ENCODE assay signal across 27 cellular contexts in the genomic region with DNA sequence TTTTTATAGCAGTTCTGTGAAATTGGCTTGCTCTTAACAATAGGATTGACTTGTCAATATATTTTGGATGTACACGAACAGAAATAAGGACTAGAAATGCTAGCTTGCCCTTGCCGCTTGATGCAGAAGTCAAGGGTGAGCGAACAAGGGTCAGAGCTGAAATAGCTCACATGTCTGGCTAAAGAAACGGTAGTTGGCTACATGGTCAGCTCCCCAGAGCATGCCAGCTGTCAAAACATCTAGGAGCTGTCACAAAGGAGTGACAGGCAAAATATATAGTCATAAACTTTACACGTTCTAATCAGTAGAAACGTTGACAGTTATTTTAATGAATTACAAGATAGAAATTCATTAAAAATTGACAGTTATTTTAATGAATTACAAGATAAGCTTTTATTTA. TPM values are rescaled to one million over a fixed set of nuclear protein-coding genes. Genes with fewer than 3 reads are reported as not detected.
"Had no signal": no experiment of that assay in that cellular context is flagged by ENCODE, and none has a peak within 500 bp of the region (broad histone marks: within the 10 kb centered on the region; RNA-seq: fewer than 3 reads in every experiment).

No MANE protein-coding gene starts in this region.

- ATAC-seq: activated T-cell treated with anti-CD3 and anti-CD28 coated beads, Interleukin-2, amount 50 U/mL, for 72 hours; gastroesophageal sphincter; heart left ventricle; left cardiac atrium; lower lobe of right lung; natural killer cell treated with Interleukin-12 subunit alpha and Interleukin-12 subunit beta and Interleukin-15 and Interleukin-18, amount 100 ng/mL, for 72 hours; right cardiac atrium; stimulated activated naive CD8-positive, alpha-beta T cell treated with anti-CD3 and anti-CD28 coated beads, Interleukin-15, Interleukin-2, amounts not matched to agents 100 U/mL and 50 U/mL, for 24 hours; upper lobe of right lung had no signal

- H3K9me3 Mint-ChIP-seq: activated B cell treated with CpG ODN at 0.5 μM for 24 hours; activated T-cell treated with anti-CD3 and anti-CD28 coated beads, Interleukin-2, amount 50 U/mL, for 72 hours; natural killer cell treated with Interleukin-12 subunit alpha and Interleukin-12 subunit beta and Interleukin-15 and Interleukin-18, amount 100 ng/mL, for 72 hours had no signal

- DNase-seq: activated B cell treated with CpG ODN at 0.5 μM for 24 hours; activated CD4-positive, alpha-beta T cell treated with anti-CD3 and anti-CD28 coated beads for 4 hours; activated CD4-positive, alpha-beta T cell treated with anti-CD3 and anti-CD28 coated beads, Interleukin-2, amount 50 U/mL, for 48 hours; activated effector memory CD4-positive, alpha-beta T cell treated with anti-CD3 and anti-CD28 coated beads, Interleukin-2, amount 50 U/mL, for 16 hours; activated naive CD4-positive, alpha-beta T cell treated with anti-CD3 and anti-CD28 coated beads, Interleukin-2, amount 10 ng/mL, durations not matched to agents 7 days and 5 days; activated T-cell treated with anti-CD3 and anti-CD28 coated beads, Interleukin-2, amount 50 U/mL, for 72 hours; amygdala; cortex of kidney; heart left ventricle; islet precursor cell; left cardiac atrium; lower lobe of right lung; right cardiac atrium; stimulated activated CD4-positive, alpha-beta T cell treated with anti-CD3 and anti-CD28 coated beads, Interleukin-12 subunit alpha, Interleukin-12 subunit beta, amount 100 ng/mL, for 4 hours; stimulated activated CD4-positive, alpha-beta T cell treated with anti-CD3 and anti-CD28 coated beads, Interleukin-4, amount 100 ng/mL, for 4 hours; stimulated activated naive CD8-positive, alpha-beta T cell treated with anti-CD3 and anti-CD28 coated beads, Interleukin-15, Interleukin-2, amounts not matched to agents 100 U/mL and 50 U/mL, for 24 hours; T1000; upper lobe of right lung had no signal

- H3K36me3 Mint-ChIP-seq: natural killer cell treated with Interleukin-12 subunit alpha and Interleukin-12 subunit beta and Interleukin-15 and Interleukin-18, amount 100 ng/mL, for 72 hours had no signal

- H3K4me3 ChIP-seq: gastroesophageal sphincter, heart left ventricle, lower lobe of right lung, upper lobe of right lung had no signal

- H3K9me3 ChIP-seq: gastroesophageal sphincter, heart left ventricle, lower lobe of right lung, upper lobe of right lung had no signal

- H3K27ac ChIP-seq: epithelial cell of prostate, gastroesophageal sphincter, heart left ventricle, lower lobe of right lung, parathyroid adenoma, upper lobe of right lung had no signal

- H3K36me3 ChIP-seq: gastroesophageal sphincter, heart left ventricle, lower lobe of right lung, upper lobe of right lung had no signal

- H3K4me1 ChIP-seq: lower lobe of right lung, parathyroid adenoma, upper lobe of right lung had no signal

- H3K27ac Mint-ChIP-seq: activated B cell treated with CpG ODN at 0.5 μM for 24 hours; activated naive CD4-positive, alpha-beta T cell treated with anti-CD3 and anti-CD28 coated beads, Interleukin-2, amount 10 ng/mL, durations not matched to agents 7 days and 5 days; activated T-cell treated with anti-CD3 and anti-CD28 coated beads, Interleukin-2, amount 50 U/mL, for 72 hours; natural killer cell treated with Interleukin-12 subunit alpha and Interleukin-12 subunit beta and Interleukin-15 and Interleukin-18, amount 100 ng/mL, for 72 hours had no signal

- H3K4me3 Mint-ChIP-seq: activated B cell treated with CpG ODN at 0.5 μM for 24 hours; activated naive CD4-positive, alpha-beta T cell treated with anti-CD3 and anti-CD28 coated beads, Interleukin-2, amount 10 ng/mL, durations not matched to agents 7 days and 5 days; activated T-cell treated with anti-CD3 and anti-CD28 coated beads, Interleukin-2, amount 50 U/mL, for 72 hours; natural killer cell treated with Interleukin-12 subunit alpha and Interleukin-12 subunit beta and Interleukin-15 and Interleukin-18, amount 100 ng/mL, for 72 hours had no signal

RNA-seq across cellular contexts. Expression of gene MEIOB, which starts 2.9 kb away (rescaled TPM):
- total RNA-seq: activated B cell treated with CpG ODN at 0.5 μM for 24 hours; gastroesophageal sphincter; heart left ventricle; lower lobe of right lung; natural killer cell treated with Interleukin-12 subunit alpha and Interleukin-12 subunit beta and Interleukin-15 and Interleukin-18, amount 100 ng/mL, for 72 hours; right cardiac atrium; subcutaneous adipose tissue; T-helper 1 cell treated with Interleukin-12 subunit alpha and Interleukin-12 subunit beta and Interleukin-4 antibody, amounts not matched to agents 30 ng/mL and 1 ng/mL, for 36 hours; upper lobe of right lung had no signal
- polyA plus RNA-seq: heart left ventricle, right cardiac atrium had no signal

RNA-seq across cellular contexts. Expression of gene HS3ST6, which starts 43.4 kb away (rescaled TPM):
- total RNA-seq: activated B cell treated with CpG ODN at 0.5 μM for 24 hours; activated T-cell treated with anti-CD3 and anti-CD28 coated beads, Interleukin-2, amount 50 U/mL, for 72 hours; bronchial epithelial cell; gastroesophageal sphincter; heart left ventricle; left cardiac atrium; natural killer cell treated with Interleukin-12 subunit alpha and Interleukin-12 subunit beta and Interleukin-15 and Interleukin-18, amount 100 ng/mL, for 72 hours; pulmonary artery endothelial cell; right cardiac atrium; skeletal muscle tissue; subcutaneous adipose tissue; T-helper 1 cell treated with Interleukin-12 subunit alpha and Interleukin-12 subunit beta and Interleukin-4 antibody, amounts not matched to agents 30 ng/mL and 1 ng/mL, for 36 hours; upper lobe of right lung had no signal
- polyA plus RNA-seq: heart left ventricle, right cardiac atrium had no signal
